ENCODE assay signal across 1 cellular context in the genomic region with DNA sequence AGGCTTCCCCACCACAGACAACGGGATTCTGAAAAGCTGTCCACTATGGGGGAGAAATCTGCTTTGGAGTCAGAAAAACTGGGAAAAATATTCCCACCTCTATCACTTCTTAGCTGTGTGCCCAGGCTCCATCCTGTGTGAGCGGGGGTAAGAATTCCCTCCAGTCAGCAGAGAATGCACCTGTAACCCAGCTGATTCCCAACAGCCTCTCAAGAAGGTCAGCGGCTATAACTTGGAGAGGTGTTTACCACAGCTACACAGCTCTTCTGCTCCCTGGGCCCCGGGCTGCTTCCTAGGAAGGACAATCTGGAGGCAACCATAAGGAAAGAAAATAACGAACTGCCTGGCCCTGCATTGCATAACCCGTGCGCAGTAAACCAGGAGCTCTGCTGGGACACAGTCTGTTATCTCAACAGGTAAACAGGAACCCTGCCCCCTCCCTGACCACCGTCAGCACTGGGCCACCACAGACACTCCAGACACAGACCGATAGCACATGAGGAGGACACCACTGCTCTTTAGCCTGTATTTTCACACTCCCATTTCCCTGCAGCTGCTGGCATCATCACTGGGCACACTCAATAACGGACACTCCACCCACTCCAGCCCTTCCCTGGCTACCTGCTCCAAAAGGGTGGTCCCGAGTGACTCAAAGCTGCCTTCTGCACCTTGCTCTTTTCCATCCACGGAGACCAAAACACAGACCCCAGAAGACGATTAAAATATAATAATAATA.
TF ChIP-seq lines count a peak whose summit lies in the region.

No MANE protein-coding gene starts in this region.

TF ChIP-seq in SK-N-SH, 30 proteins besides CTCF, POLR2A, EP300 and RAD21 (continued from another document):
- TF ChIP-seq SMC3 (IDR thresholded peaks at IDR 0.05; ENCODE audit: low read depth, low read length) = no peak
- TF ChIP-seq FOSL2 (IDR thresholded peaks at IDR 0.05; ENCODE audit: borderline replicate concordance, low read depth) = no peak
- TF ChIP-seq TEAD4 (IDR thresholded peaks at IDR 0.05; ENCODE audit: borderline replicate concordance, insufficient read depth) = no peak
- no peak for TF ChIP-seq GABPA (IDR thresholded peaks at IDR 0.05; ENCODE audit: low read depth)
- TF ChIP-seq TAF1 (IDR thresholded peaks at IDR 0.05; ENCODE audit: borderline replicate concordance, low read depth, low read length) = no peak
- TF ChIP-seq EZH2phosphoT487 (IDR thresholded peaks at IDR 0.05; ENCODE audit: borderline replicate concordance, low read depth) = no peak
- TF ChIP-seq RCOR1 (IDR thresholded peaks at IDR 0.05; ENCODE audit: low read length) = no peak
